Comparison of ENCODE assay signal across 28 cellular contexts in genomic region chr3:188649521-188649920, GRCh38.
DNase-seq lines count a peak whose midpoint lies in the region; ATAC-seq and TF ChIP-seq lines count a peak whose summit lies in the region.
"Had no signal": no experiment of that assay in that cellular context is flagged by ENCODE, and none has a peak within 500 bp of the region (broad histone marks: within the 10 kb centered on the region; RNA-seq: fewer than 3 reads in every experiment).

No MANE protein-coding gene starts in this region.

- peaks cover 4% of the 10 kb centered on the region for H3K36me3 ChIP-seq in osteoblast (ENCODE audit: insufficient read depth, low read length)
- H3K36me3 ChIP-seq: BLaER1, lower lobe of right lung had no signal

- H2AFZ ChIP-seq in osteoblast (ENCODE audit: low read length), result no peak overlapping the region

- no peaks in the 10 kb centered on the region for H3K9me3 Mint-ChIP-seq in endothelial cell (ENCODE audit: unreplicated experiment)
- H3K9me3 Mint-ChIP-seq: activated CD8-positive, alpha-beta T cell treated with anti-CD3 and anti-CD28 coated beads for 36 hours; activated naive CD4-positive, alpha-beta T cell treated with anti-CD3 and anti-CD28 coated beads for 36 hours; brain had no signal

- TF ChIP-seq CTCF in osteoblast (IDR thresholded peaks at IDR 0.05; ENCODE audit: extremely low read depth, low read depth, low read length), result no peak
- TF ChIP-seq CTCF in endothelial cell (IDR thresholded peaks at IDR 0.05; ENCODE audit: unreplicated experiment), result no peak

- H3K4me1 ChIP-seq in osteoblast (ENCODE audit: insufficient read depth, low read length), result peaks cover 4% of the 10 kb centered on the region
- H3K4me1 ChIP-seq: psoas muscle had no signal

- H3K36me3 Mint-ChIP-seq in endothelial cell (ENCODE audit: low read depth, unreplicated experiment), result peaks cover 3% of the 10 kb centered on the region
- H3K36me3 Mint-ChIP-seq: brain had no signal

- no peak overlapping the region for H3K27ac Mint-ChIP-seq in endothelial cell (ENCODE audit: unreplicated experiment)
- H3K27ac Mint-ChIP-seq: activated CD4-positive, alpha-beta T cell treated with anti-CD3 and anti-CD28 coated beads for 36 hours; activated CD8-positive, alpha-beta T cell treated with anti-CD3 and anti-CD28 coated beads for 36 hours; activated naive CD4-positive, alpha-beta T cell treated with anti-CD3 and anti-CD28 coated beads for 36 hours; brain; naive thymus-derived CD8-positive, alpha-beta T cell; T-helper 17 cell had no signal

- H3K9me3 ChIP-seq in osteoblast (ENCODE audit: low read depth, low read length), result no peaks in the 10 kb centered on the region
- H3K9me3 ChIP-seq: BLaER1, lower lobe of right lung, psoas muscle had no signal

- peaks cover 15% of the 10 kb centered on the region for H4K20me1 ChIP-seq in osteoblast (ENCODE audit: insufficient read depth, low read length)
- H4K20me1 ChIP-seq: BLaER1 had no signal

- no peak overlapping the region for H3K27ac ChIP-seq in osteoblast (ENCODE audit: low read depth, low read length)
- H3K27ac ChIP-seq: BLaER1, lower lobe of right lung, psoas muscle had no signal

- peaks cover 1% of the 10 kb centered on the region for H3K27me3 Mint-ChIP-seq in endothelial cell (ENCODE audit: unreplicated experiment)
- H3K27me3 Mint-ChIP-seq: activated CD4-positive, alpha-beta T cell treated with anti-CD3 and anti-CD28 coated beads for 36 hours; activated CD8-positive, alpha-beta T cell treated with anti-CD3 and anti-CD28 coated beads for 36 hours; brain; naive thymus-derived CD8-positive, alpha-beta T cell; T-helper 17 cell had no signal

- H3K4me3 Mint-ChIP-seq in endothelial cell (ENCODE audit: unreplicated experiment), result no peak overlapping the region
- H3K4me3 Mint-ChIP-seq: activated CD4-positive, alpha-beta T cell treated with anti-CD3 and anti-CD28 coated beads for 36 hours; activated CD8-positive, alpha-beta T cell treated with anti-CD3 and anti-CD28 coated beads for 36 hours; activated naive CD4-positive, alpha-beta T cell treated with anti-CD3 and anti-CD28 coated beads for 36 hours; brain; naive thymus-derived CD8-positive, alpha-beta T cell; T-helper 17 cell had no signal

- DNase-seq in GM03348 (ENCODE audit: low spot score) (peak; percentile 11), fibroblast of peridontal ligament (ENCODE audit: extremely low read depth) (peak; percentile 45), osteoblast (ENCODE audit: insufficient read length, low spot score, missing footprints) (peak; percentile 36), endothelial cell (ENCODE audit: low spot score) (no peak), NCI-H1436 treated with DMSO at 0.1 percent for 48 hours (lab: John Stamatoyannopoulos, UW) (no peak)
- DNase-seq: ACHN; activated CD4-positive, alpha-beta T cell treated with anti-CD3 and anti-CD28 coated beads for 36 hours; activated CD8-positive, alpha-beta T cell treated with anti-CD3 and anti-CD28 coated beads for 36 hours; activated naive CD4-positive, alpha-beta T cell treated with anti-CD3 and anti-CD28 coated beads for 36 hours; cerebellar nuclear complex; DMS 273 treated with DMSO at 0.1 percent for 48 hours; dorsolateral prefrontal cortex; kidney; lower lobe of right lung; naive thymus-derived CD8-positive, alpha-beta T cell; NCI-H1048; occipital lobe; psoas muscle; RPMI8226; stimulated activated CD4-positive, alpha-beta T cell treated with anti-CD3 and anti-CD28 coated beads, Interleukin-15, amount 100 ng/mL, for 24 hours; stimulated activated CD4-positive, alpha-beta T cell treated with anti-CD3 and anti-CD28 coated beads, Interleukin-4, amount 100 ng/mL, for 4 hours; T-helper 17 cell; trophoblast cell had no signal

- no peaks in the 10 kb centered on the region for H3K27me3 ChIP-seq in osteoblast (ENCODE audit: insufficient read depth, low read length)
- H3K27me3 ChIP-seq: BLaER1, dorsolateral prefrontal cortex had no signal

- peaks cover 5% of the 10 kb centered on the region for H3K4me1 Mint-ChIP-seq in endothelial cell (ENCODE audit: unreplicated experiment)
- H3K4me1 Mint-ChIP-seq: activated CD4-positive, alpha-beta T cell treated with anti-CD3 and anti-CD28 coated beads for 36 hours had no signal

- H3K4me2 ChIP-seq in osteoblast (ENCODE audit: insufficient read depth, low read length), result no peak overlapping the region
- H3K4me2 ChIP-seq: BLaER1 had no signal

- H3K79me2 ChIP-seq in osteoblast (ENCODE audit: insufficient read depth, low read length), result peaks cover 20% of the 10 kb centered on the region

- H3K4me3 ChIP-seq in osteoblast (ENCODE audit: insufficient read depth, low read length), result no peak overlapping the region
- H3K4me3 ChIP-seq: BLaER1, dorsolateral prefrontal cortex, lower lobe of right lung, psoas muscle had no signal

- ATAC-seq in SK-N-SH treated with all-trans-retinoic acid at 6 μM for 48 hours, result peak; percentile 77
- no peak for ATAC-seq in HG02588 (IDR thresholded peaks at IDR 0.05; ENCODE audit: unreplicated experiment)
- ATAC-seq in HG02798 (IDR thresholded peaks at IDR 0.05; ENCODE audit: poor library complexity, unreplicated experiment), result no peak
- ATAC-seq: activated CD4-positive, alpha-beta T cell treated with anti-CD3 and anti-CD28 coated beads for 36 hours; activated CD8-positive, alpha-beta T cell treated with anti-CD3 and anti-CD28 coated beads for 36 hours; lower lobe of right lung; naive thymus-derived CD8-positive, alpha-beta T cell; psoas muscle; T-helper 17 cell had no signal

TF ChIP-seq in SK-N-SH treated with all-trans-retinoic acid at 6 μM for 48 hours, 23 proteins besides CTCF, POLR2A, EP300 and RAD21:
- TF ChIP-seq ZNF565 (CRISPR knock-in tag; conservative IDR thresholded peaks at IDR 0.05; ENCODE audit: low read depth), result no peak
- no peak for TF ChIP-seq ZNF70 (CRISPR knock-in tag; IDR thresholded peaks at IDR 0.05)
- TF ChIP-seq ESRRG (CRISPR knock-in tag; IDR thresholded peaks at IDR 0.05), result no peak
- no peak for TF ChIP-seq PATZ1 (CRISPR knock-in tag; IDR thresholded peaks at IDR 0.05; ENCODE audit: borderline replicate concordance)
- TF ChIP-seq, protein P1, sequence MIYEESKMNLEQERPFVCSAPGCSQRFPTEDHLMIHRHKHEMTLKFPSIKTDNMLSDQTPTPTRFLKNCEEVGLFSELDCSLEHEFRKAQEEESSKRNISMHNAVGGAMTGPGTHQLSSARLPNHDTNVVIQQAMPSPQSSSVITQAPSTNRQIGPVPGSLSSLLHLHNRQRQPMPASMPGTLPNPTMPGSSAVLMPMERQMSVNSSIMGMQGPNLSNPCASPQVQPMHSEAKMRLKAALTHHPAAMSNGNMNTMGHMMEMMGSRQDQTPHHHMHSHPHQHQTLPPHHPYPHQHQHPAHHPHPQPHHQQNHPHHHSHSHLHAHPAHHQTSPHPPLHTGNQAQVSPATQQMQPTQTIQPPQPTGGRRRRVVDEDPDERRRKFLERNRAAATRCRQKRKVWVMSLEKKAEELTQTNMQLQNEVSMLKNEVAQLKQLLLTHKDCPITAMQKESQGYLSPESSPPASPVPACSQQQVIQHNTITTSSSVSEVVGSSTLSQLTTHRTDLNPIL (CRISPR knock-in tag; IDR thresholded peaks at IDR 0.05; ENCODE audit: low read depth), result no peak
- TF ChIP-seq ISL1 (CRISPR knock-in tag; IDR thresholded peaks at IDR 0.05), result no peak
- no peak for TF ChIP-seq GLIS3 (CRISPR knock-in tag; IDR thresholded peaks at IDR 0.05)
- no peak for TF ChIP-seq CSDC2 (CRISPR knock-in tag; IDR thresholded peaks at IDR 0.05)
- no peak for TF ChIP-seq ZFP30 (CRISPR knock-in tag; IDR thresholded peaks at IDR 0.05)
- no peak for TF ChIP-seq ZC3H10 (CRISPR knock-in tag; IDR thresholded peaks at IDR 0.05)
- TF ChIP-seq, protein P2, sequence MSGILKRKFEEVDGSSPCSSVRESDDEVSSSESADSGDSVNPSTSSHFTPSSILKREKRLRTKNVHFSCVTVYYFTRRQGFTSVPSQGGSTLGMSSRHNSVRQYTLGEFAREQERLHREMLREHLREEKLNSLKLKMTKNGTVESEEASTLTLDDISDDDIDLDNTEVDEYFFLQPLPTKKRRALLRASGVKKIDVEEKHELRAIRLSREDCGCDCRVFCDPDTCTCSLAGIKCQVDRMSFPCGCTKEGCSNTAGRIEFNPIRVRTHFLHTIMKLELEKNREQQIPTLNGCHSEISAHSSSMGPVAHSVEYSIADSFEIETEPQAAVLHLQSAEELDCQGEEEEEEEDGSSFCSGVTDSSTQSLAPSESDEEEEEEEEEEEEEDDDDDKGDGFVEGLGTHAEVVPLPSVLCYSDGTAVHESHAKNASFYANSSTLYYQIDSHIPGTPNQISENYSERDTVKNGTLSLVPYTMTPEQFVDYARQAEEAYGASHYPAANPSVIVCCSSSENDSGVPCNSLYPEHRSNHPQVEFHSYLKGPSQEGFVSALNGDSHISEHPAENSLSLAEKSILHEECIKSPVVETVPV (CRISPR knock-in tag; IDR thresholded peaks at IDR 0.05), result no peak

Comparison
In these comparisons a context has a peak if more than half of its experiments do, and no peak if none do; other contexts are left out.
1. DNase-seq: peak in GM03348 (single experiment), fibroblast of peridontal ligament (single experiment) and osteoblast (single experiment); none in endothelial cell (single experiment) and NCI-H1436 treated with DMSO at 0.1 percent for 48 hours (single experiment).